ENCODE assay signal across 28 cellular contexts in genomic region chr7:81183326-81183725, GRCh38.
"Had no signal": no experiment of that assay in that cellular context is flagged by ENCODE, and none has a peak within 500 bp of the region (broad histone marks: within the 10 kb centered on the region; RNA-seq: fewer than 3 reads in every experiment).

No MANE protein-coding gene starts in this region.

- H3K27ac ChIP-seq: gastrocnemius medialis, left lung, pancreas, prostate gland, upper lobe of left lung had no signal

- H3K36me3 ChIP-seq: gastrocnemius medialis, left lung, pancreas, prostate gland, upper lobe of left lung had no signal

- H3K9me3 ChIP-seq: gastrocnemius medialis, left lung, pancreas, prostate gland, upper lobe of left lung had no signal

- ATAC-seq: activated CD4-positive, alpha-beta T cell treated with anti-CD3 and anti-CD28 coated beads for 36 hours; activated CD8-positive, alpha-beta memory T cell treated with anti-CD3 and anti-CD28 coated beads, Interleukin-2, amount 10 ng/mL, durations not matched to agents 7 days and 5 days; activated CD8-positive, alpha-beta T cell treated with anti-CD3 and anti-CD28 coated beads, Interleukin-2, amount 10 ng/mL, durations not matched to agents 7 days and 5 days; activated naive CD4-positive, alpha-beta T cell treated with anti-CD3 and anti-CD28 coated beads, Interleukin-2, amount 50 U/mL, for 72 hours; gastrocnemius medialis; left lung; pancreas; stimulated activated memory B cell treated with anti-CD40 and anti-IgM and Interleukin-4, amounts not matched to agents 10 μg/mL and 1 μg/mL and 100 μg/mL, for 72 hours; stimulated activated naive CD8-positive, alpha-beta T cell treated with anti-CD3 and anti-CD28 coated beads, Interleukin-15, amount 100 ng/mL, for 72 hours had no signal

- DNase-seq: activated CD4-positive, alpha-beta T cell treated with anti-CD3 and anti-CD28 coated beads for 36 hours; activated CD4-positive, CD25-positive, alpha-beta regulatory T cell; activated CD8-positive, alpha-beta memory T cell treated with anti-CD3 and anti-CD28 coated beads, Interleukin-2, amount 10 ng/mL, durations not matched to agents 7 days and 5 days; activated CD8-positive, alpha-beta T cell treated with anti-CD3 and anti-CD28 coated beads, Interleukin-2, amount 10 ng/mL, durations not matched to agents 7 days and 5 days; activated T-cell treated with anti-CD3 and anti-CD28 coated beads, Interleukin-2, amount 50 U/mL, for 48 hours; dermis blood vessel endothelial cell; effector memory CD4-positive, alpha-beta T cell; erythroblast; gastrocnemius medialis; glutamatergic neuron; hypothalamus; immature natural killer cell; kidney glomerular epithelial cell; left lung; naive B cell; nephron progenitor cell; pancreas; retina; stimulated activated CD4-positive, alpha-beta T cell treated with anti-CD3 and anti-CD28 coated beads, Interleukin-1b, Interleukin-23, amount 100 ng/mL, for 48 hours; stimulated activated CD4-positive, alpha-beta T cell treated with anti-CD3 and anti-CD28 coated beads, Interleukin-4, amount 100 ng/mL, for 4 hours; stimulated activated CD8-positive, alpha-beta memory T cell treated with anti-CD3 and anti-CD28 coated beads, Interleukin-4, amount 100 ng/mL, for 48 hours; stimulated activated naive CD8-positive, alpha-beta T cell treated with anti-CD3 and anti-CD28 coated beads, Interleukin-15, amount 100 ng/mL, for 72 hours; substantia nigra; upper lobe of left lung had no signal

- H3K4me3 ChIP-seq: gastrocnemius medialis, left lung, pancreas, prostate gland, smooth muscle cell, upper lobe of left lung had no signal

- H3K27me3 ChIP-seq: gastrocnemius medialis, left lung, pancreas, upper lobe of left lung had no signal

- H3K4me1 ChIP-seq: gastrocnemius medialis, left lung, pancreas, prostate gland, upper lobe of left lung had no signal
